Comparison of ENCODE assay signal across 8 cellular contexts in genomic region chr2:121121661-121122060, GRCh38.
"Had no signal": no experiment of that assay in that cellular context is flagged by ENCODE, and none has a peak within 500 bp of the region (broad histone marks: within the 10 kb centered on the region; RNA-seq: fewer than 3 reads in every experiment).

No MANE protein-coding gene starts in this region.

- H3K36me3 ChIP-seq: HAP-1 had no signal

- H3K4me1 ChIP-seq: HAP-1 had no signal

- H3K4me3 ChIP-seq: GM23248, GM23338, HAP-1 had no signal

- DNase-seq: GM23248, GOT3, H7, H9, HCEC 1CT, HFFc6 had no signal

- H3K9me3 ChIP-seq: HAP-1 had no signal

- H3K27ac ChIP-seq: GM23248 had no signal
